ENCODE assay signal across 17 cellular contexts in the genomic region with DNA sequence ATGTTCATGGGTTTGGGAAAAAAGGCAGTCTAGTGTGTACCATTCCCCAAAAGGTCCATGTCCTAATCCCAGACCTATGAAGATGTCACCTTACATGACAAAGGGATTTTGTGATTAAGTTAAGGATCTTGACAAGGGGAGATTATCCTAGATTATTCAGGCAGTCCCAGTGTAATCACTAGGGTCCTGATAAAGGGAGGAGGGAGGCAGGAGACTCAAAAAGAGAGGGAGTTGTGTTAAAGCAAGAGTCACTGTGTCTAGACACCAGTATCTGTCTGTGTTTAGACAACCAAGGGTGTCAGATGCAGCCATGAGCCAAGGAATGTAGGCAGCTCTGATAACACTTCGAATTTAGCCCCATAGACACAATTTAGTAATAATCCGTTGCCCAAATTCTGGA. TPM values are rescaled to one million over a fixed set of nuclear protein-coding genes. Genes with fewer than 3 reads are reported as not detected.
A peak's percentile ranks its signal among the peaks of the same experiment; 100 is the strongest.
DNase-seq lines count a peak whose midpoint lies in the region; ATAC-seq and TF ChIP-seq lines count a peak whose summit lies in the region.
"Had no signal": no experiment of that assay in that cellular context is flagged by ENCODE, and none has a peak within 500 bp of the region (broad histone marks: within the 10 kb centered on the region; RNA-seq: fewer than 3 reads in every experiment).

No MANE protein-coding gene starts in this region.

- H3K9me3 ChIP-seq in ascending aorta (no peaks in the 10 kb centered on the region), gastroesophageal sphincter (no peaks in the 10 kb centered on the region), skeletal muscle tissue (ENCODE audit: control insufficient read depth in 3 of 3, low read length in 3 of 3) (peaks cover 0 to 2% (median 0%) of the 10 kb centered on the region in 3 donors)

- 100% methylated on average over 1 to 2 of the region's 2 CpGs for WGBS in gastroesophageal sphincter (ENCODE audit: low coverage in 1 of 2), 2 donors

- DNase-seq in NCI-H82 (lab: John Stamatoyannopoulos, UW) (peak; percentile 87), ascending aorta (ENCODE audit: low spot score in 2 of 2) (no peak), NCI-H2081 (lab: John Stamatoyannopoulos, UW) (no peak), MV-4-11 (lab: John Stamatoyannopoulos, UW) (no peak)
- no peak for DNase-seq in activated CD8-positive, alpha-beta memory T cell treated with anti-CD3 and anti-CD28 coated beads, Interleukin-2, amount 50 U/mL, for 48 hours
- DNase-seq: ACHN; CD4-positive, CD25-positive, alpha-beta regulatory T cell; DMS153; DMS79 treated with DMSO at 0.1 percent for 48 hours; GDM1; GM23248; H7; IMR-90 had no signal

- H3K4me1 ChIP-seq in ascending aorta = peaks cover 0 to 19% of the 10 kb centered on the region in 2 donors
- peaks cover 5 to 38% (median 6%) of the 10 kb centered on the region in 3 donors for H3K4me1 ChIP-seq in gastroesophageal sphincter
- H3K4me1 ChIP-seq in skeletal muscle tissue (ENCODE audit: control insufficient read depth in 3 of 3, insufficient read depth in 3 of 3, low read length in 3 of 3) = peaks cover 13 to 21% (median 18%) of the 10 kb centered on the region in 3 donors

- H3K27me3 ChIP-seq in ascending aorta = no peaks in the 10 kb centered on the region
- no peaks in the 10 kb centered on the region for H3K27me3 ChIP-seq in gastroesophageal sphincter
- no peaks in the 10 kb centered on the region for H3K27me3 ChIP-seq in skeletal muscle tissue (ENCODE audit: control insufficient read depth in 3 of 3, insufficient read depth in 3 of 3, low read length in 3 of 3)

- H3K9ac ChIP-seq in skeletal muscle tissue (ENCODE audit: low read depth in 1 of 3, low read length in 3 of 3) = no peak overlapping the region
- H3K9ac ChIP-seq: BLaER1 treated with 17β-estradiol and CSF1 and Interleukin-3, amounts not matched to agents 10 nM and 100 nM; GM23248 had no signal

- H3K36me3 ChIP-seq in ascending aorta = no peaks in the 10 kb centered on the region
- H3K36me3 ChIP-seq in gastroesophageal sphincter = no peaks in the 10 kb centered on the region
- H3K36me3 ChIP-seq in skeletal muscle tissue (ENCODE audit: control insufficient read depth in 3 of 3, insufficient read depth in 3 of 3, low read length in 3 of 3) = no peaks in the 10 kb centered on the region
- H3K36me3 ChIP-seq: BLaER1 treated with 17β-estradiol and CSF1 and Interleukin-3, amounts not matched to agents 10 nM and 100 nM had no signal

- no peak for TF ChIP-seq POLR2A in gastroesophageal sphincter (IDR thresholded peaks at IDR 0.05)

- H3K27ac ChIP-seq in ascending aorta (peak overlapping the region; percentile 34 to 45), gastroesophageal sphincter (peak overlapping the region in 3 of 4 donors; percentile 50 to 94 (median 73)), skeletal muscle tissue (ENCODE audit: low read depth, low read length) (peak overlapping the region; percentile 86)
- H3K27ac ChIP-seq: BLaER1 treated with 17β-estradiol and CSF1 and Interleukin-3, amounts not matched to agents 10 nM and 100 nM had no signal

- H3K4me3 ChIP-seq in ascending aorta (no peak overlapping the region), gastroesophageal sphincter (no peak overlapping the region), skeletal muscle tissue (ENCODE audit: low read length in 3 of 3) (no peak overlapping the region)
- H3K4me3 ChIP-seq: BLaER1 treated with 17β-estradiol and CSF1 and Interleukin-3, amounts not matched to agents 10 nM and 100 nM; GM23248 had no signal

- TF ChIP-seq EP300 in gastroesophageal sphincter (IDR thresholded peaks at IDR 0.05) = no peak

- no peak for ATAC-seq in gastroesophageal sphincter
- no peak for ATAC-seq in HG03457 (IDR thresholded peaks at IDR 0.05; ENCODE audit: unreplicated experiment)

- no peak for TF ChIP-seq CTCF in ascending aorta (IDR thresholded peaks at IDR 0.05)
- TF ChIP-seq CTCF in gastroesophageal sphincter (IDR thresholded peaks at IDR 0.05) = no peak

- intact Hi-C loops in ascending aorta (cut with DNase I) = no loop called here

RNA-seq across cellular contexts. Expression of a gene that starts 49.5 kb away (rescaled TPM):
- total RNA-seq in ascending aorta (110 TPM), gastroesophageal sphincter (100 to 1,000 TPM; 175 to 475 (median 290) TPM), skeletal muscle tissue (109 TPM)
